Comparison of ENCODE assay signal across 8 cellular contexts in the genomic region with DNA sequence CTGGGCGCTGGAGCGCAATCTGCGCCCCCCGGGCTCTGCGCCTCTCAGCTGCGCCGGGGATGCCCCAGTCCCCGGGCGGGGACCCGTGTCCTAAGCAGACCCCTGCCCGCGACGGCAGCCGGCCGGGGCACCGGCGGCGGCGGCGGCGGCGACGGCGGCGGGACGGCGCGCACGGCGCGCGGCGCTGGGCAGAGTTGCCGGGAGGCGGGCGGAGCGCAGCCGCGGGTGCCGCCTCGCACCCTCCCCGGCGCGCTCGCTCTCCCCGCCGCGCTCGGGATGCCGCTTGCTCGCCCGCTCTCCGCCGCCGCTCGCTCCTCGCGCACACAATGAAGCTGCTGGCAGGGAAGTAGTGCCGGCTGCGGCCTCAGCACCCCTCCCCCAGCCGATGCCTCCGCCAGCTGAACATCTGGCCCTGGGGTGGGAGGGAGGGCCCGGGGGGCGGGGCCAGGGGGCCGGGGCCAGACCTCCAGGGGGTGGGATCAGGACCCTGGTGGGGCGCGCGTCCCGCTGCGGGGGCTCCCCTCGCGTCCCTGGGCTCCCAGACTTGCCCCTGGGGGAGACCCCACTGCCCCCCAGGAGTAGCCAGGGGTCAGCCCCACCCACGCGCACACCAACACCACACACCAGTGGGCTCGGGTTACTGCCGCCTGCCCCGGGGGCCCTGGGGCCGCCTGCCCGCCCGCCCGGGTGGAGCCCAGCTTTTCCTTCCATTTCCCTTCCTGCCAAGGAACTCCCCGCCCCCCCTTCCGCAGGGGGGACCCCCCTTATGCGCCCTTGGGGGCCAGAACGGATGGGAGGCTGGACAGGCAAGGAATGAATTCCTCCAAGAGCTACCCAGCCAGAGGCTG. TPM values are rescaled to one million over a fixed set of nuclear protein-coding genes. Genes with fewer than 3 reads are reported as not detected.
A peak's percentile ranks its signal among the peaks of the same experiment; 100 is the strongest.
DNase-seq lines count a peak whose midpoint lies in the region; ATAC-seq and TF ChIP-seq lines count a peak whose summit lies in the region.

A gene (minus strand): TSS at position 328 of the 848 bp plus-strand sequence. CDS start 708 bp downstream, outside the sequence.

- peak within 1 kb of the TSS; percentile 85 for H3K4me2 ChIP-seq in H9 (ENCODE audit: insufficient read depth, insufficient read length, low read length)

- H4K20me1 ChIP-seq in H9 (ENCODE audit: control insufficient read depth, insufficient read depth, insufficient read length): no peaks in the 10 kb centered on the region

- TF ChIP-seq CTCF in H9 (conservative IDR thresholded peaks at IDR 0.05): no peak

- no peak within 1 kb of the TSS for H3K56ac ChIP-seq in H9 (ENCODE audit: insufficient read length, low read depth, low read length)

- H3K27ac ChIP-seq in H9 (ENCODE audit: insufficient read length, low read depth, low read length) (peak within 1 kb of the TSS; percentile 85), cingulate gyrus (ENCODE audit: low read depth, low read length) (peak within 1 kb of the TSS; percentile 85)

- peak within 1 kb of the TSS; percentile 91 for H3K14ac ChIP-seq in H9 (ENCODE audit: insufficient read depth, low read length)

- H2AK5ac ChIP-seq in H9 (ENCODE audit: insufficient read length, low read length): no peak within 1 kb of the TSS

- DNase-seq in AG20443 (ENCODE audit: low spot score) (peak; percentile 92), H9 (peak; percentile 90), NCI-H2196 treated with DMSO at 0.1 percent for 48 hours (lab: John Stamatoyannopoulos, UW; ENCODE audit: unreplicated experiment) (peak; percentile 77), kidney tubule cell (ENCODE audit: low spot score) (peak; percentile 76)
- DNase-seq in stimulated activated CD4-positive, alpha-beta T cell treated with anti-CD3 and anti-CD28 coated beads, Interleukin-15, amount 100 ng/mL, for 48 hours (ENCODE audit: low read depth in 2 of 2): peak; percentile 35 to 61

- H3K79me1 ChIP-seq in H9 (ENCODE audit: insufficient read depth, low read depth, low read length, poor library complexity, severe bottlenecking): no peaks in the 10 kb centered on the region

- no peak within 1 kb of the TSS for H2BK5ac ChIP-seq in H9 (ENCODE audit: insufficient read length, low read length)

- H3K27me3 Mint-ChIP-seq in H9 (ENCODE audit: low read depth): no peaks in the 10 kb centered on the region; the same call in 1 of the 2 replicates

- H2AFZ ChIP-seq in H9 (ENCODE audit: low read length): no peak within 1 kb of the TSS

- H3K23me2 ChIP-seq in H9 (ENCODE audit: insufficient read length, low read depth, low read length, poor library complexity, severe bottlenecking): peaks cover 33% of the 10 kb centered on the region

- peaks cover 2% of the 10 kb centered on the region in 2 experiments; a peak in 4 of 5 replicates for H3K9me3 Mint-ChIP-seq in H9

- ATAC-seq in activated CD4-positive, CD25-positive, alpha-beta regulatory T cell treated with anti-CD3 and anti-CD28 coated beads, Interleukin-2, amount 50 U/mL, for 24 hours: peak; percentile 56 to 65
- no peak for ATAC-seq in HG02623 (IDR thresholded peaks at IDR 0.05; ENCODE audit: unreplicated experiment)

- no peak within 1 kb of the TSS for H2BK15ac ChIP-seq in H9 (ENCODE audit: low read depth, low read length)

- no peak within 1 kb of the TSS for H4K5ac ChIP-seq in H9 (ENCODE audit: insufficient read length, low read depth, low read length)

- H3K18ac ChIP-seq in H9 (ENCODE audit: insufficient read length, low read depth, low read length): peak within 1 kb of the TSS; percentile 90

- no peak within 1 kb of the TSS for H4K91ac ChIP-seq in H9 (ENCODE audit: insufficient read length, low read depth, low read length)

- H3K36me3 Mint-ChIP-seq in H9 (ENCODE audit: insufficient read depth in 1 of 3, low read depth in 3 of 3): peaks cover 18 to 31% (median 28%) of the 10 kb centered on the region in 3 experiments

- peaks cover 30 to 36% of the 10 kb centered on the region in 2 experiments for H3K4me1 Mint-ChIP-seq in H9

- no peak within 1 kb of the TSS for H3T11ph ChIP-seq in H9 (ENCODE audit: low read length)

- WGBS in H9 (ENCODE audit: extremely low coverage, insufficient read length, low lambda C conversion rate): no CpG with 5 or more reads among the region's 85 CpGs

- H3K27me3 ChIP-seq in H9 (ENCODE audit: insufficient read depth, low read length): no peaks in the 10 kb centered on the region

- no peak within 1 kb of the TSS for H2BK120ac ChIP-seq in H9 (ENCODE audit: low read depth, low read length, poor library complexity, severe bottlenecking)

- no peak within 1 kb of the TSS for H2BK20ac ChIP-seq in H9 (ENCODE audit: low read depth, low read length, poor library complexity, severe bottlenecking)

- H2BK12ac ChIP-seq in H9 (ENCODE audit: insufficient read length, low read depth, low read length): no peak within 1 kb of the TSS

- no peak within 1 kb of the TSS; the same call in 1 of the 2 replicates for H3K4ac ChIP-seq in H9 (ENCODE audit: low read depth, low read length)

- H3K23ac ChIP-seq in H9 (ENCODE audit: insufficient read length, low read depth, low read length): no peak within 1 kb of the TSS

- H3K79me2 ChIP-seq in H9 (ENCODE audit: insufficient read depth, low read length): peaks cover 5% of the 10 kb centered on the region; the same call in 1 of the 2 replicates

- no peak within 1 kb of the TSS for H4K8ac ChIP-seq in H9 (replicated peaks; ENCODE audit: insufficient read length, low read depth, low read length)

- peak within 1 kb of the TSS; percentile 92 to 96 for H3K4me3 Mint-ChIP-seq in H9

- peaks cover 3% of the 10 kb centered on the region for H3K4me1 ChIP-seq in H9 (ENCODE audit: insufficient read depth, low read length)

- peak within 1 kb of the TSS; percentile 56 for H3K9ac ChIP-seq in H9 (ENCODE audit: extremely low read depth, insufficient read length, low read length)

- H3K9me3 ChIP-seq in H9 (ENCODE audit: control insufficient read depth, low read depth, low read length): no peaks in the 10 kb centered on the region

- peak within 1 kb of the TSS; percentile 97 to 99 (median 98) for H3K27ac Mint-ChIP-seq in H9

RNA-seq across cellular contexts. Expression of the gene that starts here (rescaled TPM):
- 117 and 118 TPM in 2 replicates for total RNA-seq in H9 (2021)
